20 cellular contexts compared by ENCODE assay signal in the genomic region with DNA sequence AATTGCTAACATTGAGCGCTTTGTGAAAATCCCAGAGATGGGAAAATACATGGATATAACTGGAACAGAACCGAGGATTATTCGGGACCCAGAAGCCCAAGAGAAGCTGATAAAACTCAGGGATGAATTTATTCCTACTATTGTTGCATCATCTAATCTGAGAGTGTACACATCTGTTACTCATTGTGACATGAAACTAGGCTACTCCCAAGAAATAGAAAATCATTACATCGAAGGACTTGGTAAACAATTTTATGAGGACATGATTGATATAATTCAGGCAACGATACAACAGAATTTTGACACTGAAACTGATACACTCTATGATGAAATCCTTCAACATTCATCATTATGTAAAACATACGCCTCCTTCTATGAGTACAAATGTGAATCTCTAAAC.
DNase-seq lines count a peak whose midpoint lies in the region; ATAC-seq, FAIRE-seq and TF ChIP-seq lines count a peak whose summit lies in the region.
"Had no signal": no experiment of that assay in that cellular context is flagged by ENCODE, and none has a peak within 500 bp of the region (broad histone marks: within the 10 kb centered on the region; RNA-seq: fewer than 3 reads in every experiment).

No MANE protein-coding gene starts in this region.

- no peaks in the 10 kb centered on the region for H3K79me2 ChIP-seq in keratinocyte (ENCODE audit: control insufficient read depth, insufficient read depth, low read length)
- H3K79me2 ChIP-seq in smooth muscle cell (ENCODE audit: low read depth): no peaks in the 10 kb centered on the region

- H3K9ac ChIP-seq in keratinocyte (ENCODE audit: control insufficient read depth, extremely low read depth, insufficient read depth, low read length): no peak overlapping the region
- H3K9ac ChIP-seq in smooth muscle cell (ENCODE audit: low read depth): no peak overlapping the region

- TF ChIP-seq CTCF in bronchial epithelial cell (IDR thresholded peaks at IDR 0.05; ENCODE audit: insufficient read depth, low read length, severe bottlenecking): no peak
- no peak for TF ChIP-seq CTCF in keratinocyte (optimal IDR thresholded peaks at IDR 0.05 in 1 of 3, IDR thresholded peaks at IDR 0.05 in 1 of 3, conservative IDR thresholded peaks at IDR 0.05 in 1 of 3; ENCODE audit: extremely low read depth in 1 of 3, insufficient read depth in 2 of 3, low read length in 3 of 3)
- TF ChIP-seq CTCF in smooth muscle cell (IDR thresholded peaks at IDR 0.05; ENCODE audit: borderline replicate concordance, insufficient read depth, poor library complexity, severe bottlenecking): no peak
- no peak for TF ChIP-seq CTCF in GM13977 (IDR thresholded peaks at IDR 0.05; ENCODE audit: extremely low read depth, insufficient read depth, missing control alignments)

- H3K4me3 ChIP-seq in bronchial epithelial cell (ENCODE audit: low read depth, low read length) (no peak overlapping the region), keratinocyte (ENCODE audit: control insufficient read depth in 2 of 3, extremely low read depth in 1 of 3, insufficient read depth in 2 of 3, low read depth in 1 of 3, low read length in 3 of 3) (no peak overlapping the region), smooth muscle cell (no peak overlapping the region)
- H3K4me3 ChIP-seq: SK-N-MC had no signal

- H3K36me3 ChIP-seq in bronchial epithelial cell (ENCODE audit: control insufficient read depth, insufficient read depth, low read length): no peaks in the 10 kb centered on the region
- H3K36me3 ChIP-seq in keratinocyte (ENCODE audit: control insufficient read depth in 2 of 2, extremely low read depth in 1 of 2, insufficient read depth in 2 of 2, low read length in 2 of 2): no peaks in the 10 kb centered on the region
- no peaks in the 10 kb centered on the region for H3K36me3 ChIP-seq in smooth muscle cell (ENCODE audit: low read depth)
- H3K36me3 ChIP-seq: BE2C had no signal

- 90% methylated on average over 6 of the region's 6 CpGs for WGBS in smooth muscle cell (ENCODE audit: low lambda C conversion rate)

- H3K4me2 ChIP-seq in keratinocyte (ENCODE audit: control insufficient read depth, extremely low read depth, insufficient read depth, low read depth, low read length): peak overlapping the region; percentile 23
- no peak overlapping the region for H3K4me2 ChIP-seq in smooth muscle cell

- DNase-seq in HT-29 (ENCODE audit: low spot score) (peak; percentile 50), bronchial epithelial cell (ENCODE audit: low read depth) (peak; percentile 58), keratinocyte (ENCODE audit: low read depth, low spot score) (no peak), smooth muscle cell (lab: John Stamatoyannopoulos, UW; ENCODE audit: unreplicated experiment) (no peak), hippocampal formation (lab: John Stamatoyannopoulos, UW) (no peak), GM13977 (ENCODE audit: low spot score) (no peak)
- DNase-seq: BE2C; CD4-positive, alpha-beta memory T cell; DND-41; GDM1; Kasumi-1; NCI-H1436 treated with DMSO at 0.1 percent for 48 hours; NCI-H2081 treated with DMSO at 0.1 percent for 48 hours; NCI-H345; NCI-H69 had no signal

- in situ Hi-C loops in GM13977 (cut with MboI; ENCODE audit: low pct_unique_long_range_greater_than_20kb, low sequenced_read_pairs, unreplicated experiment): no loop called here

- no peaks in the 10 kb centered on the region for H3K9me1 ChIP-seq in keratinocyte (ENCODE audit: control insufficient read depth, extremely low read depth, insufficient read depth, low read length)

- H3K27ac ChIP-seq in keratinocyte (ENCODE audit: control insufficient read depth, insufficient read depth, low read length) (peak overlapping the region; percentile 31), smooth muscle cell (ENCODE audit: low read depth) (peak overlapping the region; percentile 95)
- H3K27ac ChIP-seq: SK-N-MC had no signal

- H3K9me3 ChIP-seq in keratinocyte (ENCODE audit: control insufficient read depth, low read depth, low read length): no peaks in the 10 kb centered on the region
- no peaks in the 10 kb centered on the region for H3K9me3 ChIP-seq in smooth muscle cell (replicated peaks; ENCODE audit: low read depth)
- H3K9me3 ChIP-seq: BE2C had no signal

- H3K27me3 ChIP-seq in bronchial epithelial cell (ENCODE audit: control insufficient read depth, insufficient read depth, low read length) (no peaks in the 10 kb centered on the region), keratinocyte (ENCODE audit: control insufficient read depth, extremely low read depth, insufficient read depth, low read length) (no peaks in the 10 kb centered on the region), smooth muscle cell (ENCODE audit: low read depth) (no peaks in the 10 kb centered on the region)
- H3K27me3 ChIP-seq: BE2C had no signal

- H3K4me1 ChIP-seq in keratinocyte (ENCODE audit: control insufficient read depth, extremely low read depth, insufficient read depth, low read length): peaks cover 21% of the 10 kb centered on the region
- H3K4me1 ChIP-seq in smooth muscle cell (ENCODE audit: low read depth): no peaks in the 10 kb centered on the region
- H3K4me1 ChIP-seq: BE2C had no signal

- H2AFZ ChIP-seq in keratinocyte (ENCODE audit: control insufficient read depth, low read length) (no peak overlapping the region), smooth muscle cell (ENCODE audit: low read depth) (no peak overlapping the region)

- no peaks in the 10 kb centered on the region for H3F3A ChIP-seq in smooth muscle cell (ENCODE audit: low read depth)

- ATAC-seq in GM18502 (IDR thresholded peaks at IDR 0.05; ENCODE audit: poor library complexity, unreplicated experiment) (no peak), HG02588 (IDR thresholded peaks at IDR 0.05; ENCODE audit: unreplicated experiment) (no peak)

- FAIRE-seq in bronchial epithelial cell (lab: Jason Lieb, UNC): no peak
- peak; percentile 13 for FAIRE-seq in keratinocyte (lab: Jason Lieb, UNC)
- FAIRE-seq: GM12892, H54 had no signal

- dilution Hi-C loops in keratinocyte (cut with MboI; ENCODE audit: extremely low pct_ligation_motif_present, low sequenced_read_pairs): no loop called here

- H4K20me1 ChIP-seq in keratinocyte (ENCODE audit: control insufficient read depth, extremely low read depth, insufficient read depth, low read length): no peaks in the 10 kb centered on the region
- no peaks in the 10 kb centered on the region for H4K20me1 ChIP-seq in smooth muscle cell (ENCODE audit: low read depth)

Comparison
In these comparisons a context has a peak if more than half of its experiments do, and no peak if none do; other contexts are left out.
1. DNase-seq: peak in HT-29 (single experiment) and bronchial epithelial cell (single experiment); none in keratinocyte (single experiment), smooth muscle cell (single experiment), hippocampal formation (0 of 2) and GM13977 (single experiment).